13 cellular contexts compared by ENCODE assay signal in genomic region chr1:51439895-51440294, GRCh38.
DNase-seq lines count a peak whose midpoint lies in the region.
"Had no signal": no experiment of that assay in that cellular context is flagged by ENCODE, and none has a peak within 500 bp of the region (broad histone marks: within the 10 kb centered on the region; RNA-seq: fewer than 3 reads in every experiment).

No MANE protein-coding gene starts in this region.

- DNase-seq in NCI-H1105 treated with DMSO at 0.1 percent for 48 hours (lab: John Stamatoyannopoulos, UW) (peak; percentile 18), NCI-H1105 (lab: John Stamatoyannopoulos, UW) (no peak), NCI-H748 (lab: John Stamatoyannopoulos, UW; ENCODE audit: unreplicated experiment) (peak; percentile 25), NCI-H748 treated with DMSO at 0.1 percent for 48 hours (lab: John Stamatoyannopoulos, UW) (no peak), NCI-H774 (lab: John Stamatoyannopoulos, UW) (peak; percentile 35), activated T-cell treated with anti-CD3 and anti-CD28 coated beads for 4 hours (no peak)
- no peak for DNase-seq in activated CD4-positive, CD25-positive, alpha-beta regulatory T cell (lab: John Stamatoyannopoulos, UW)
- DNase-seq: CD8-positive, alpha-beta T cell; COR-L47; DND-41; GDM1; GOT3; HFFc6 had no signal

Comparison
In these comparisons a context has a peak if more than half of its experiments do, and no peak if none do; other contexts are left out.
1. DNase-seq: peak in NCI-H1105 treated with DMSO at 0.1 percent for 48 hours (single experiment), NCI-H748 (single experiment) and NCI-H774 (single experiment); none in NCI-H1105 (single experiment), NCI-H748 treated with DMSO at 0.1 percent for 48 hours (single experiment), activated CD4-positive, CD25-positive, alpha-beta regulatory T cell (0 of 4) and activated T-cell treated with anti-CD3 and anti-CD28 coated beads for 4 hours (single experiment).